17 cellular contexts compared by ENCODE assay signal in genomic region chr21:35168702-35169101, GRCh38.
"Had no signal": no experiment of that assay in that cellular context is flagged by ENCODE, and none has a peak within 500 bp of the region (broad histone marks: within the 10 kb centered on the region; RNA-seq: fewer than 3 reads in every experiment).

No MANE protein-coding gene starts in this region.

- ATAC-seq: activated CD4-positive, CD25-positive, alpha-beta regulatory T cell treated with anti-CD3 and anti-CD28 coated beads, Interleukin-2, amount 50 U/mL, for 24 hours; activated naive CD8-positive, alpha-beta T cell treated with anti-CD3 and anti-CD28 coated beads, Interleukin-2, amount 50 U/mL, for 24 hours; activated T-cell treated with anti-CD3 and anti-CD28 coated beads, Interleukin-2, amount 50 U/mL, for 4 hours; sciatic nerve; stimulated activated naive B cell treated with anti-CD40 and anti-IgM and Interleukin-4, amounts not matched to agents 10 μg/mL and 1 μg/mL and 100 μg/mL, for 72 hours had no signal

- DNase-seq: activated CD4-positive, alpha-beta T cell treated with anti-CD3 and anti-CD28 coated beads, Interleukin-2, amount 50 U/mL, for 1 hour; activated CD8-positive, alpha-beta memory T cell treated with anti-CD3 and anti-CD28 coated beads, Interleukin-2, amount 50 U/mL, for 4 hours; activated naive CD4-positive, alpha-beta T cell treated with anti-CD3 and anti-CD28 coated beads, Interleukin-2, amount 10 ng/mL, durations not matched to agents 7 days and 5 days; activated naive CD8-positive, alpha-beta T cell treated with anti-CD3 and anti-CD28 coated beads, Interleukin-2, amount 50 U/mL, for 24 hours; activated T-cell treated with anti-CD3 and anti-CD28 coated beads, Interleukin-2, amount 50 U/mL, for 4 hours; aorta; foreskin fibroblast; pancreas; spleen; stimulated activated CD4-positive, alpha-beta T cell treated with anti-CD3 and anti-CD28 coated beads, Interleukin-4, amount 100 ng/mL, for 4 hours; stimulated activated naive B cell treated with anti-CD40 and anti-IgM and Interleukin-4, amounts not matched to agents 10 μg/mL and 1 μg/mL and 100 μg/mL, for 72 hours had no signal

- H3K4me3 ChIP-seq: coronary artery, esophagus muscularis mucosa, pancreas, spleen had no signal

- FAIRE-seq: endometrium, pancreas had no signal

- H3K27me3 ChIP-seq: pancreas, spleen had no signal

- H3K4me3 Mint-ChIP-seq: activated naive CD4-positive, alpha-beta T cell treated with anti-CD3 and anti-CD28 coated beads, Interleukin-2, amount 10 ng/mL, durations not matched to agents 7 days and 5 days; activated naive CD8-positive, alpha-beta T cell treated with anti-CD3 and anti-CD28 coated beads, Interleukin-2, amount 50 U/mL, for 24 hours; activated T-cell treated with anti-CD3 and anti-CD28 coated beads, Interleukin-2, amount 50 U/mL, for 4 hours; stimulated activated naive B cell treated with anti-CD40 and anti-IgM and Interleukin-4, amounts not matched to agents 10 μg/mL and 1 μg/mL and 100 μg/mL, for 72 hours; T-helper 1 cell treated with Interleukin-12 subunit alpha and Interleukin-12 subunit beta and Interleukin-4 antibody, amounts not matched to agents 30 μg/mL and 1 μg/mL, for 36 hours had no signal

- H3K9me3 ChIP-seq: esophagus muscularis mucosa, pancreas had no signal

- H3K27me3 Mint-ChIP-seq: stimulated activated naive B cell treated with anti-CD40 and anti-IgM and Interleukin-4, amounts not matched to agents 10 μg/mL and 1 μg/mL and 100 μg/mL, for 72 hours had no signal

- H3K27ac Mint-ChIP-seq: activated naive CD4-positive, alpha-beta T cell treated with anti-CD3 and anti-CD28 coated beads, Interleukin-2, amount 10 ng/mL, durations not matched to agents 7 days and 5 days; activated naive CD8-positive, alpha-beta T cell treated with anti-CD3 and anti-CD28 coated beads, Interleukin-2, amount 50 U/mL, for 24 hours; stimulated activated naive B cell treated with anti-CD40 and anti-IgM and Interleukin-4, amounts not matched to agents 10 μg/mL and 1 μg/mL and 100 μg/mL, for 72 hours; T-helper 1 cell treated with Interleukin-12 subunit alpha and Interleukin-12 subunit beta and Interleukin-4 antibody, amounts not matched to agents 30 μg/mL and 1 μg/mL, for 36 hours had no signal

- H3K36me3 ChIP-seq: esophagus muscularis mucosa, pancreas, spleen had no signal

- H3K4me1 ChIP-seq: esophagus muscularis mucosa, pancreas had no signal

- H3K27ac ChIP-seq: coronary artery, esophagus muscularis mucosa, pancreas, spleen had no signal
